In the genomic region with DNA sequence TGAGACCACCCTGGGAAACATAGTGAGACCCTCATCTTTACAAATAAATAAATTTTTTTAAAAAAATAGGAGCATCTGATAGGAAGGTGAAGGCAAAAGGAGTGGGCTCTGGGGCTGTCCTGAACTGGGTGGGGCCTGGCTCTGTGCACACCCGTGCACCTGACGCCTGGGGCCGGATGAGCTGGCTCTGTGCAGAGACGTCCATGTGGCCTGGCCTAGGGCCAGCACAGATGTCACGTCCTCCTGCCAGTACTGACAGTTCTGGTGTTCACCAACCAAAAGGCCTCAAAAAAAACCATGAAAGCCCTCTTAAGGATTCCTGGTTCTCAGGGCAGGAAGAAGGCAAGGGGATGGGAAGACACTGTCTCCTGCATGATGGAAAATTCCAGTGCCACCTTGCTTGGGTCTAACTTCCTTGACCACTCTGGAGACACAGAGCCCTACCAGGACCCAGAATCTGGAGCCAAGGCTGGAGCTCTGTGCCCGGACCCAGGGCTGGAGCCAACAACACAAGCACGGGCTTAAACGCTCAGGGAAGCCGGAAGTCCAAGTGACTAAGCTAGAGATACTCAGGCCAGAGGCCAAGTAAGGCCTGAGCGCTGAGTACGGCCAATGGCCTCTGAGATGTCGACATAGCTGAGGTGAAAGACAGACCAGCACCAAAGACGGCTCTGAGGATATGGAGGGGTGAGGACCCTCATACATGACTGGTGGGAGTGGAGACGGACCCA, we compare ENCODE assay signal across 15 cellular contexts. TPM values are rescaled to one million over a fixed set of nuclear protein-coding genes. Genes with fewer than 3 reads are reported as not detected.
DNase-seq lines count a peak whose midpoint lies in the region; ATAC-seq and TF ChIP-seq lines count a peak whose summit lies in the region.
"Had no signal": no experiment of that assay in that cellular context is flagged by ENCODE, and none has a peak within 500 bp of the region (broad histone marks: within the 10 kb centered on the region; RNA-seq: fewer than 3 reads in every experiment).

No MANE protein-coding gene starts in this region.

- no peaks in the 10 kb centered on the region for H3F3A ChIP-seq in PC-3 (ENCODE audit: low read length, unreplicated experiment)

- intact Hi-C loops in activated CD4-positive, alpha-beta T cell treated with anti-CD3 and anti-CD28 coated beads for 36 hours (cut with DNase I, micrococcal nuclease) = loop anchor here in 1 of 2 experiments (10.0 kb wide), 1 partner anchor 111 kb away; no protein-coding TSS in a partner anchor
- intact Hi-C loops in activated CD4-positive, alpha-beta T cell treated with anti-CD3 and anti-CD28 coated beads, Interleukin-2, amount 10 ng/mL, durations not matched to agents 24 days and 14 days (cut with micrococcal nuclease) = no loop called here
- intact Hi-C loops in PC-3 (cut with micrococcal nuclease) (no loop called here), lower lobe of right lung (cut with DNase I) (no loop called here)

- H3K27me3 Mint-ChIP-seq in activated CD4-positive, alpha-beta T cell treated with anti-CD3 and anti-CD28 coated beads for 36 hours = no peaks in the 10 kb centered on the region
- peaks cover 5% of the 10 kb centered on the region for H3K27me3 Mint-ChIP-seq in activated CD4-positive, alpha-beta T cell treated with anti-CD3 and anti-CD28 coated beads, Interleukin-2, amount 10 ng/mL, durations not matched to agents 24 days and 14 days
- no peaks in the 10 kb centered on the region for H3K27me3 Mint-ChIP-seq in endothelial cell (ENCODE audit: unreplicated experiment)
- H3K27me3 Mint-ChIP-seq: activated naive CD8-positive, alpha-beta T cell treated with anti-CD3 and anti-CD28 coated beads, Interleukin-2, amount 50 U/mL, for 24 hours had no signal

- H3K79me2 ChIP-seq in PC-3 (ENCODE audit: low read length) = no peaks in the 10 kb centered on the region

- H3K4me3 ChIP-seq in PC-3 (ENCODE audit: low read length) (no peak overlapping the region), fibroblast of pulmonary artery (replicated peaks; ENCODE audit: low read depth, low read length) (no peak overlapping the region), skeletal muscle satellite cell (ENCODE audit: low read length) (no peak overlapping the region), lower lobe of right lung (no peak overlapping the region)
- H3K4me3 ChIP-seq: A549, lung had no signal

- H3K9ac ChIP-seq in PC-3 (ENCODE audit: low read length) (no peak overlapping the region), skeletal muscle satellite cell (ENCODE audit: low read depth, low read length) (no peak overlapping the region)

- no peak overlapping the region for H3K27ac Mint-ChIP-seq in activated CD4-positive, alpha-beta T cell treated with anti-CD3 and anti-CD28 coated beads for 36 hours
- H3K27ac Mint-ChIP-seq in activated CD4-positive, alpha-beta T cell treated with anti-CD3 and anti-CD28 coated beads, Interleukin-2, amount 10 ng/mL, durations not matched to agents 24 days and 14 days = no peak overlapping the region
- H3K27ac Mint-ChIP-seq in endothelial cell (ENCODE audit: unreplicated experiment) = no peak overlapping the region
- H3K27ac Mint-ChIP-seq: activated naive CD8-positive, alpha-beta T cell treated with anti-CD3 and anti-CD28 coated beads, Interleukin-2, amount 50 U/mL, for 24 hours; WTC11 had no signal

- H3K4me1 ChIP-seq in PC-3 (ENCODE audit: insufficient read depth, low read length) (no peaks in the 10 kb centered on the region), skeletal muscle satellite cell (ENCODE audit: control insufficient read depth, insufficient read depth, low read length) (peaks cover 28% of the 10 kb centered on the region), lower lobe of right lung (no peaks in the 10 kb centered on the region)
- H3K4me1 ChIP-seq: A549 had no signal

- peak; percentile 11 for DNase-seq in activated CD4-positive, alpha-beta T cell treated with anti-CD3 and anti-CD28 coated beads for 36 hours
- no peak for DNase-seq in activated CD4-positive, alpha-beta T cell treated with anti-CD3 and anti-CD28 coated beads, Interleukin-2, amount 10 ng/mL, durations not matched to agents 24 days and 14 days
- DNase-seq in PC-3 = peak; percentile 50
- peak; percentile 48 for DNase-seq in fibroblast of pulmonary artery (ENCODE audit: low read depth)
- DNase-seq in endothelial cell (ENCODE audit: low spot score) = no peak
- DNase-seq in lower lobe of right lung = no peak
- DNase-seq: activated naive CD8-positive, alpha-beta T cell treated with anti-CD3 and anti-CD28 coated beads, Interleukin-2, amount 50 U/mL, for 24 hours; activated T-cell treated with anti-CD3 and anti-CD28 coated beads for 4 hours; MM.1S; NCI-H774 had no signal

- H3K27me3 ChIP-seq in PC-3 (ENCODE audit: low read length) (no peaks in the 10 kb centered on the region), skeletal muscle satellite cell (ENCODE audit: control insufficient read depth, insufficient read depth, low read length) (no peaks in the 10 kb centered on the region), lower lobe of right lung (ENCODE audit: low read depth) (no peaks in the 10 kb centered on the region)

- no peaks in the 10 kb centered on the region for H4K20me1 ChIP-seq in PC-3 (ENCODE audit: low read length)

- ATAC-seq in activated CD4-positive, alpha-beta T cell treated with anti-CD3 and anti-CD28 coated beads for 36 hours = peak; percentile 36
- ATAC-seq in PC-3 = no peak; the same call in 1 of the 2 replicates
- no peak for ATAC-seq in HG03520 (IDR thresholded peaks at IDR 0.05; ENCODE audit: unreplicated experiment)
- ATAC-seq in lower lobe of right lung = no peak
- ATAC-seq: A549; activated naive CD8-positive, alpha-beta T cell treated with anti-CD3 and anti-CD28 coated beads, Interleukin-2, amount 50 U/mL, for 24 hours; WTC11 had no signal

- H3K9me3 ChIP-seq in PC-3 (ENCODE audit: low read length) (no peaks in the 10 kb centered on the region), skeletal muscle satellite cell (replicated peaks; ENCODE audit: low read length) (no peaks in the 10 kb centered on the region), lower lobe of right lung (no peaks in the 10 kb centered on the region)
- H3K9me3 ChIP-seq: A549 had no signal

- H2AFZ ChIP-seq in PC-3 (ENCODE audit: low read length) = no peak overlapping the region

- no peak overlapping the region for H3K4me2 ChIP-seq in PC-3 (ENCODE audit: low read length)
- H3K4me2 ChIP-seq in skeletal muscle satellite cell (ENCODE audit: low read length) = peak overlapping the region; percentile 27
- H3K4me2 ChIP-seq: A549 had no signal

- H3K9me2 ChIP-seq in PC-3 (replicated peaks; ENCODE audit: low read length) = no peaks in the 10 kb centered on the region

- no peak for TF ChIP-seq CTCF in PC-3 (conservative IDR thresholded peaks at IDR 0.05; ENCODE audit: low read depth, low read length)
- no peak for TF ChIP-seq CTCF in fibroblast of pulmonary artery (IDR thresholded peaks at IDR 0.05; ENCODE audit: low read length, missing control alignments)
- TF ChIP-seq CTCF in endothelial cell (IDR thresholded peaks at IDR 0.05; ENCODE audit: unreplicated experiment) = no peak
- TF ChIP-seq CTCF in lower lobe of right lung (IDR thresholded peaks at IDR 0.05) = no peak

- no peaks in the 10 kb centered on the region for H3K36me3 Mint-ChIP-seq in activated CD4-positive, alpha-beta T cell treated with anti-CD3 and anti-CD28 coated beads for 36 hours (ENCODE audit: low read depth)
- no peaks in the 10 kb centered on the region for H3K36me3 Mint-ChIP-seq in activated CD4-positive, alpha-beta T cell treated with anti-CD3 and anti-CD28 coated beads, Interleukin-2, amount 10 ng/mL, durations not matched to agents 24 days and 14 days (ENCODE audit: low read depth)
- H3K36me3 Mint-ChIP-seq in endothelial cell (ENCODE audit: low read depth, unreplicated experiment) = no peaks in the 10 kb centered on the region
- H3K36me3 Mint-ChIP-seq: WTC11 had no signal

- POLR2A ChIA-PET in activated CD4-positive, alpha-beta T cell treated with anti-CD3 and anti-CD28 coated beads for 36 hours (lab: Charles Lee) = no interaction called here
- POLR2A ChIA-PET in PC-3 (lab: Charles Lee; ENCODE audit: unreplicated experiment) = no interaction called here

- no peak overlapping the region for H3K4me3 Mint-ChIP-seq in activated CD4-positive, alpha-beta T cell treated with anti-CD3 and anti-CD28 coated beads for 36 hours
- no peak overlapping the region for H3K4me3 Mint-ChIP-seq in activated CD4-positive, alpha-beta T cell treated with anti-CD3 and anti-CD28 coated beads, Interleukin-2, amount 10 ng/mL, durations not matched to agents 24 days and 14 days
- H3K4me3 Mint-ChIP-seq in endothelial cell (ENCODE audit: unreplicated experiment) = no peak overlapping the region
- H3K4me3 Mint-ChIP-seq: activated naive CD8-positive, alpha-beta T cell treated with anti-CD3 and anti-CD28 coated beads, Interleukin-2, amount 50 U/mL, for 24 hours; WTC11 had no signal

- H3K27ac ChIP-seq in PC-3 (ENCODE audit: low read length) (no peak overlapping the region), lower lobe of right lung (no peak overlapping the region)
- H3K27ac ChIP-seq: A549 had no signal

- H3K9me3 Mint-ChIP-seq in activated CD4-positive, alpha-beta T cell treated with anti-CD3 and anti-CD28 coated beads for 36 hours (ENCODE audit: low read depth) = no peaks in the 10 kb centered on the region
- H3K9me3 Mint-ChIP-seq in activated CD4-positive, alpha-beta T cell treated with anti-CD3 and anti-CD28 coated beads, Interleukin-2, amount 10 ng/mL, durations not matched to agents 24 days and 14 days = no peaks in the 10 kb centered on the region
- no peaks in the 10 kb centered on the region for H3K9me3 Mint-ChIP-seq in endothelial cell (ENCODE audit: unreplicated experiment)
- H3K9me3 Mint-ChIP-seq: activated naive CD8-positive, alpha-beta T cell treated with anti-CD3 and anti-CD28 coated beads, Interleukin-2, amount 50 U/mL, for 24 hours; WTC11 had no signal

- H3K36me3 ChIP-seq in PC-3 (ENCODE audit: low read depth, low read length) = no peaks in the 10 kb centered on the region
- H3K36me3 ChIP-seq in skeletal muscle satellite cell (ENCODE audit: insufficient read depth, low read length) = no peaks in the 10 kb centered on the region
- H3K36me3 ChIP-seq in lower lobe of right lung = no peaks in the 10 kb centered on the region

- CTCF ChIA-PET in activated CD4-positive, alpha-beta T cell treated with anti-CD3 and anti-CD28 coated beads for 36 hours (lab: Charles Lee) = interaction anchor here (0.6 to 0.7 kb wide), 2 partner anchors 57 to 261 kb away, joined by 3 read pairs; no protein-coding TSS in a partner anchor
- CTCF ChIA-PET in PC-3 (lab: Charles Lee) = no interaction called here

- BruUV-seq in PC-3 (replicated peaks; lab: Mats Ljungman, UMichigan) = no TSS peak

- H3K4me1 Mint-ChIP-seq in activated CD4-positive, alpha-beta T cell treated with anti-CD3 and anti-CD28 coated beads for 36 hours = no peaks in the 10 kb centered on the region
- no peaks in the 10 kb centered on the region for H3K4me1 Mint-ChIP-seq in activated CD4-positive, alpha-beta T cell treated with anti-CD3 and anti-CD28 coated beads, Interleukin-2, amount 10 ng/mL, durations not matched to agents 24 days and 14 days
- peaks cover 8% of the 10 kb centered on the region for H3K4me1 Mint-ChIP-seq in endothelial cell (ENCODE audit: unreplicated experiment)
- H3K4me1 Mint-ChIP-seq: activated naive CD8-positive, alpha-beta T cell treated with anti-CD3 and anti-CD28 coated beads, Interleukin-2, amount 50 U/mL, for 24 hours; WTC11 had no signal

RNA-seq across cellular contexts. Expression of gene COPRS, which starts 32.9 kb away (rescaled TPM):
- 10 to 100 TPM; 35.0 to 41.3 TPM for total RNA-seq in activated CD4-positive, alpha-beta T cell treated with anti-CD3 and anti-CD28 coated beads for 36 hours
- total RNA-seq in activated CD4-positive, alpha-beta T cell treated with anti-CD3 and anti-CD28 coated beads, Interleukin-2, amount 10 ng/mL, durations not matched to agents 24 days and 14 days = 67.9 and 69.4 TPM in 2 replicates
- total RNA-seq in PC-3 (2014; rRNA removed) (79.0 and 85.1 TPM in 2 replicates), endothelial cell (ENCODE audit: unreplicated experiment) (22.9 TPM), lower lobe of right lung (37.4 TPM)
- total RNA-seq in skeletal muscle satellite cell (2012; rRNA removed) = 56.5 and 76.4 TPM in 2 replicates

Comparison
In these comparisons a context has a peak if more than half of its experiments do, and no peak if none do; other contexts are left out.
1. DNase-seq: peak in activated CD4-positive, alpha-beta T cell treated with anti-CD3 and anti-CD28 coated beads for 36 hours (single experiment), PC-3 (single experiment) and fibroblast of pulmonary artery (single experiment); none in activated CD4-positive, alpha-beta T cell treated with anti-CD3 and anti-CD28 coated beads, Interleukin-2, amount 10 ng/mL, durations not matched to agents 24 days and 14 days (single experiment), endothelial cell (single experiment) and lower lobe of right lung (single experiment).